In genomic region chr9:97632406-97632991, GRCh38 we compare ENCODE assay signal across 8 cellular contexts. TPM values are rescaled to one million over a fixed set of nuclear protein-coding genes. Genes with fewer than 3 reads are reported as not detected.
DNase-seq lines count a peak whose midpoint lies in the region; ATAC-seq, FAIRE-seq and TF ChIP-seq lines count a peak whose summit lies in the region.

No MANE protein-coding gene starts in this region.

- H3K4me3 Mint-ChIP-seq in CD4-positive, alpha-beta T cell, result peak overlapping the region; percentile 97
- H3K4me3 Mint-ChIP-seq in astrocyte (ENCODE audit: unreplicated experiment), result peak overlapping the region; percentile 93

- CTCF ChIA-PET in CD4-positive, alpha-beta T cell (lab: Charles Lee), result interaction anchor here (0.8 to 1.6 kb wide), 4 partner anchors 18 to 350 kb away, joined by 3 to 6 read pairs (median 3); partner anchors contain the start of genes ANP32B and XPA

- peak overlapping the region; percentile 95 for H3K9ac ChIP-seq in astrocyte (ENCODE audit: low read length)
- H3K9ac ChIP-seq in iPS-20b (ENCODE audit: low read depth, low read length), result peak overlapping the region; percentile 99

- peaks cover 81% of the 10 kb centered on the region for H3K79me2 ChIP-seq in astrocyte (ENCODE audit: insufficient read depth, low read length)

- peak overlapping the region; percentile 99 for H3K27ac Mint-ChIP-seq in CD4-positive, alpha-beta T cell
- H3K27ac Mint-ChIP-seq in astrocyte (ENCODE audit: unreplicated experiment), result peak overlapping the region; percentile 99

- TF ChIP-seq CTCF in CD4-positive, alpha-beta T cell (IDR thresholded peaks at IDR 0.05), result no peak
- TF ChIP-seq CTCF in Peyer's patch (IDR thresholded peaks at IDR 0.05) (no peak), astrocyte (IDR thresholded peaks at IDR 0.05; ENCODE audit: insufficient read depth, low read depth, low read length) (no peak), gastrocnemius medialis (IDR thresholded peaks at IDR 0.05 in 4 of 5, conservative IDR thresholded peaks at IDR 0.05 in 1 of 5) (no peak)

- intact Hi-C loops in CD4-positive, alpha-beta T cell (cut with DNase I, micrococcal nuclease), result loop anchor here (2.0 to 10.0 kb wide), 6 partner anchors 65 to 1172 kb away; partner anchors contain the start of genes GALNT12 (in 1 of the 2) and XPA (in 1 of the 2)
- intact Hi-C loops in gastrocnemius medialis (cut with DNase I; ENCODE audit: low total_unique reads), result loop anchor here (2.0 to 10.0 kb wide), 6 partner anchors 64 to 1218 kb away; partner anchors contain the start of genes ANKS6, ANP32B, TBC1D2 and XPA

- no peak for FAIRE-seq in astrocyte (lab: Jason Lieb, UNC)
- FAIRE-seq in urothelium cell line (lab: Jason Lieb, UNC), result no peak

- H3K9me3 ChIP-seq in CD4-positive, alpha-beta T cell (ENCODE audit: control insufficient read depth, low read length), result no peaks in the 10 kb centered on the region
- no peaks in the 10 kb centered on the region for H3K9me3 ChIP-seq in Peyer's patch
- H3K9me3 ChIP-seq in astrocyte (ENCODE audit: insufficient read depth, low read depth, low read length), result no peaks in the 10 kb centered on the region
- H3K9me3 ChIP-seq in iPS-20b (ENCODE audit: insufficient read depth, low read depth, low read length), result no peaks in the 10 kb centered on the region
- no peaks in the 10 kb centered on the region for H3K9me3 ChIP-seq in gastrocnemius medialis

- peaks cover 38% of the 10 kb centered on the region for H4K20me1 ChIP-seq in astrocyte (ENCODE audit: insufficient read depth, low read length)

- peak overlapping the region; percentile 95 for H3K27ac ChIP-seq in CD4-positive, alpha-beta T cell (ENCODE audit: low read depth, low read length)
- H3K27ac ChIP-seq in Peyer's patch, result peak overlapping the region; percentile 93 to 99 (median 94)
- H3K27ac ChIP-seq in astrocyte (ENCODE audit: low read depth, low read length), result peak overlapping the region; percentile 99
- H3K27ac ChIP-seq in iPS-20b (ENCODE audit: low read length), result peak overlapping the region; percentile 53
- H3K27ac ChIP-seq in gastrocnemius medialis, result peak overlapping the region; percentile 91 to 99 (median 98)

- peak overlapping the region; percentile 93 for H2AFZ ChIP-seq in astrocyte (ENCODE audit: low read depth, low read length)

- no peak for TF ChIP-seq POLR2A in Peyer's patch (IDR thresholded peaks at IDR 0.05)
- no peak for TF ChIP-seq POLR2A in gastrocnemius medialis (IDR thresholded peaks at IDR 0.05)

- in situ Hi-C loops in gastrocnemius medialis (cut with MboI; ENCODE audit: low sequenced_read_pairs in 4 of 4), result no loop called here

- peak in 4 of 10 experiments; percentile 0 to 11 (median 8) for DNase-seq in CD4-positive, alpha-beta T cell
- DNase-seq in Peyer's patch (peak; percentile 23 to 65 (median 63)), astrocyte (ENCODE audit: low read depth) (peak; percentile 80), gastrocnemius medialis (peak; percentile 29 to 55), urothelium cell line (ENCODE audit: low spot score) (no peak)

- ATAC-seq in CD4-positive, alpha-beta T cell (ENCODE audit: poor library complexity), result no peak
- ATAC-seq in GM19438 (IDR thresholded peaks at IDR 0.05; ENCODE audit: low read depth, unreplicated experiment) (peak; percentile 9), HG03521 (IDR thresholded peaks at IDR 0.05; ENCODE audit: unreplicated experiment) (peak; percentile 4), gastrocnemius medialis (peak; percentile 16 to 42)

- no peaks in the 10 kb centered on the region for H3K27me3 ChIP-seq in CD4-positive, alpha-beta T cell (ENCODE audit: control insufficient read depth, insufficient read depth, low read length)
- H3K27me3 ChIP-seq in Peyer's patch, result no peaks in the 10 kb centered on the region
- H3K27me3 ChIP-seq in astrocyte (ENCODE audit: insufficient read depth, low read length), result no peaks in the 10 kb centered on the region
- no peaks in the 10 kb centered on the region for H3K27me3 ChIP-seq in iPS-20b (ENCODE audit: insufficient read depth, low read length)
- H3K27me3 ChIP-seq in gastrocnemius medialis, result no peaks in the 10 kb centered on the region

- H3K4me2 ChIP-seq in astrocyte (ENCODE audit: low read length), result peak overlapping the region; percentile 96

- peaks cover 40% of the 10 kb centered on the region for H3K36me3 Mint-ChIP-seq in CD4-positive, alpha-beta T cell (ENCODE audit: low read depth)
- H3K36me3 Mint-ChIP-seq in astrocyte (ENCODE audit: low read depth, unreplicated experiment), result peaks cover 2% of the 10 kb centered on the region

- no peaks in the 10 kb centered on the region for H3K36me3 ChIP-seq in Peyer's patch
- no peaks in the 10 kb centered on the region for H3K36me3 ChIP-seq in astrocyte (ENCODE audit: insufficient read depth, low read length)
- no peaks in the 10 kb centered on the region for H3K36me3 ChIP-seq in iPS-20b (ENCODE audit: insufficient read depth, low read depth, low read length)
- no peaks in the 10 kb centered on the region for H3K36me3 ChIP-seq in gastrocnemius medialis

- H3K4me3 ChIP-seq in Peyer's patch, result peak overlapping the region; percentile 61 to 97 (median 84)
- peak overlapping the region; percentile 95 for H3K4me3 ChIP-seq in astrocyte (ENCODE audit: insufficient read depth, low read depth, low read length)
- peak overlapping the region; percentile 92 for H3K4me3 ChIP-seq in iPS-20b (ENCODE audit: low read length)
- H3K4me3 ChIP-seq in gastrocnemius medialis, result peak overlapping the region; percentile 86 to 92 (median 88)

- H3K4me1 ChIP-seq in Peyer's patch, result peaks cover 0 to 39% (median 0%) of the 10 kb centered on the region in 4 donors
- peaks cover 15% of the 10 kb centered on the region for H3K4me1 ChIP-seq in astrocyte (ENCODE audit: insufficient read depth, low read length)
- peaks cover 27% of the 10 kb centered on the region for H3K4me1 ChIP-seq in iPS-20b (ENCODE audit: insufficient read depth, low read length)
- H3K4me1 ChIP-seq in gastrocnemius medialis, result peaks cover 50 to 56% of the 10 kb centered on the region in 2 donors

- peaks cover 72% of the 10 kb centered on the region for H3K4me1 Mint-ChIP-seq in CD4-positive, alpha-beta T cell (ENCODE audit: low read depth)
- peaks cover 22% of the 10 kb centered on the region for H3K4me1 Mint-ChIP-seq in astrocyte (ENCODE audit: low read depth, unreplicated experiment)

- H3K9me3 Mint-ChIP-seq in CD4-positive, alpha-beta T cell, result no peaks in the 10 kb centered on the region
- H3K9me3 Mint-ChIP-seq in astrocyte (ENCODE audit: unreplicated experiment), result no peaks in the 10 kb centered on the region

- H3K27me3 Mint-ChIP-seq in CD4-positive, alpha-beta T cell, result no peaks in the 10 kb centered on the region
- no peaks in the 10 kb centered on the region for H3K27me3 Mint-ChIP-seq in astrocyte (ENCODE audit: low read depth, unreplicated experiment)

- POLR2A ChIA-PET in CD4-positive, alpha-beta T cell (lab: Charles Lee), result interaction anchor here (0.8 to 2.9 kb wide), 29 partner anchors 10 to 1589 kb away, joined by 3 to 50 read pairs (median 7); partner anchors contain the start of genes ALG2, ANKS6, ANP32B and SEC61B

RNA-seq across cellular contexts. Expression of gene TSTD2, which starts 0.7 kb away (rescaled TPM):
- total RNA-seq in CD4-positive, alpha-beta T cell, result 10 to 100 TPM; 23.8 to 26.0 TPM
- total RNA-seq in Peyer's patch, result 10 to 100 TPM; 17.2 to 32.2 (median 21.8) TPM
- 18.4 and 19.4 TPM in 2 replicates for total RNA-seq in astrocyte
- 10 to 100 TPM; 11.6 to 19.9 (median 14.5) TPM for total RNA-seq in gastrocnemius medialis

RNA-seq across cellular contexts. Expression of gene NCBP1, which starts 1.1 kb away (rescaled TPM):
- total RNA-seq in CD4-positive, alpha-beta T cell, result 10 to 100 TPM; 50.7 to 53.5 TPM
- total RNA-seq in Peyer's patch (10 to 100 TPM; 26.3 to 61.1 (median 28.1) TPM), astrocyte (42.5 and 43.0 TPM in 2 replicates), gastrocnemius medialis (10 to 100 TPM in 3 of 4 donors, 1 to 10 TPM in 1; 8.2 to 17.2 (median 15.7) TPM)
